16 cellular contexts compared by ENCODE assay signal in the genomic region with DNA sequence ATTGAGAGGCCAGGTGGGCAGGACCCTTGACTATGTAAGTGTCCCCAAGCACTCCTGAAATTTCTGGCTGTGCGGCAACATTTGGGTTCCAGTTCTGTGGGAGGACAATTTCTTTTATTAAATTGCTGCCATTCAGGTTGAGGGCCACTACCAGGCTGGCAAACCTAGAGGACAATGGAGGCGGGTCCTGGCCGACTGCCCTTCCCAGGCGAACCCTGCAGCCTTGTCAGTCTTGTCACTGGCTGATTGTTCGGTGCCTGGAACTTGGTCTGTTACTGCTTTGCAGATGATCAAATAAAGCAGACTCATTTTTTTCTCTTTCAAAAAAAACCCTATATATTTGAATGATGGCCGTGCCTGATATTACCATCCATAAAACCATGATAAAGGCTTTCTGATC. TPM values are rescaled to one million over a fixed set of nuclear protein-coding genes. Genes with fewer than 3 reads are reported as not detected.
A peak's percentile ranks its signal among the peaks of the same experiment; 100 is the strongest.
DNase-seq lines count a peak whose midpoint lies in the region; ATAC-seq lines count a peak whose summit lies in the region.
"Had no signal": no experiment of that assay in that cellular context is flagged by ENCODE, and none has a peak within 500 bp of the region (broad histone marks: within the 10 kb centered on the region; RNA-seq: fewer than 3 reads in every experiment).

No MANE protein-coding gene starts in this region.

- peaks cover 5% of the 10 kb centered on the region for H3K27me3 Mint-ChIP-seq in T-helper 17 cell

- DNase-seq in amygdala (lab: John Stamatoyannopoulos, UW) (peak in 52 of 56 donors; percentile 1 to 87 (median 56)), globus pallidus (ENCODE audit: low spot score) (peak; percentile 91), medulla oblongata (ENCODE audit: extremely low spot score) (peak; percentile 87), NCI-H2029 (lab: John Stamatoyannopoulos, UW) (no peak), T-helper 17 cell (no peak), LoVo (ENCODE audit: low spot score) (no peak)
- DNase-seq: BE2C; CD8-positive, alpha-beta T cell; DND-41; KBM-7; NCI-H1105 treated with DMSO at 0.1 percent for 48 hours; NCI-H187; NCI-H446 had no signal

- no peak for ATAC-seq in T-helper 17 cell
- ATAC-seq: CD8-positive, alpha-beta T cell; GM23338 had no signal

- peak overlapping the region; percentile 89 for H3K27ac ChIP-seq in temporal lobe (ENCODE audit: low read depth, low read length)

- H3K9me3 ChIP-seq in T-helper 17 cell (ENCODE audit: control insufficient read depth, low read length, poor library complexity, severe bottlenecking) = no peaks in the 10 kb centered on the region
- H3K9me3 ChIP-seq: BE2C had no signal

- H3K4me3 Mint-ChIP-seq in T-helper 17 cell = no peak overlapping the region
- H3K4me3 Mint-ChIP-seq: CD8-positive, alpha-beta T cell; GM23338 had no signal

- H3K4me1 Mint-ChIP-seq in T-helper 17 cell = no peaks in the 10 kb centered on the region
- H3K4me1 Mint-ChIP-seq: GM23338 had no signal

- H3K27ac Mint-ChIP-seq in T-helper 17 cell = no peak overlapping the region
- H3K27ac Mint-ChIP-seq: CD8-positive, alpha-beta T cell; GM23338 had no signal

- H3K36me3 Mint-ChIP-seq in T-helper 17 cell (ENCODE audit: low read depth) = no peaks in the 10 kb centered on the region
- H3K36me3 Mint-ChIP-seq: CD8-positive, alpha-beta T cell had no signal

RNA-seq across cellular contexts. Expression of a gene that starts 6.6 kb away (rescaled TPM):
- total RNA-seq in temporal lobe = 29.7 TPM
- total RNA-seq in T-helper 17 cell = 10 to 100 TPM in 1 of 2 donors, 1 to 10 TPM in 1; 9.0 to 10.5 TPM

RNA-seq across cellular contexts. Expression of a gene that starts 27.9 kb away (rescaled TPM):
- total RNA-seq in temporal lobe = not detected
- total RNA-seq in T-helper 17 cell = not detected
- total RNA-seq: CD8-positive, alpha-beta T cell; GM23338; M059J had no signal

RNA-seq across cellular contexts. Expression of a gene that starts 35.3 kb away (rescaled TPM):
- total RNA-seq in temporal lobe = 6.4 TPM
- total RNA-seq in T-helper 17 cell = 10 to 100 TPM; 14.6 to 18.2 TPM

RNA-seq across cellular contexts. Expression of a gene that starts 35.4 kb away (rescaled TPM):
- total RNA-seq in temporal lobe = 11.3 TPM
- total RNA-seq in T-helper 17 cell = 10 to 100 TPM in 1 of 2 donors, 1 to 10 TPM in 1; 7.4 to 12.9 TPM

Comparison
In these comparisons a context has a peak if more than half of its experiments do, and no peak if none do; other contexts are left out.
1. DNase-seq: peak in amygdala (52 of 56), globus pallidus (single experiment) and medulla oblongata (single experiment); none in NCI-H2029 (single experiment), T-helper 17 cell (0 of 3) and LoVo (single experiment).